17 cellular contexts compared by ENCODE assay signal in the genomic region with DNA sequence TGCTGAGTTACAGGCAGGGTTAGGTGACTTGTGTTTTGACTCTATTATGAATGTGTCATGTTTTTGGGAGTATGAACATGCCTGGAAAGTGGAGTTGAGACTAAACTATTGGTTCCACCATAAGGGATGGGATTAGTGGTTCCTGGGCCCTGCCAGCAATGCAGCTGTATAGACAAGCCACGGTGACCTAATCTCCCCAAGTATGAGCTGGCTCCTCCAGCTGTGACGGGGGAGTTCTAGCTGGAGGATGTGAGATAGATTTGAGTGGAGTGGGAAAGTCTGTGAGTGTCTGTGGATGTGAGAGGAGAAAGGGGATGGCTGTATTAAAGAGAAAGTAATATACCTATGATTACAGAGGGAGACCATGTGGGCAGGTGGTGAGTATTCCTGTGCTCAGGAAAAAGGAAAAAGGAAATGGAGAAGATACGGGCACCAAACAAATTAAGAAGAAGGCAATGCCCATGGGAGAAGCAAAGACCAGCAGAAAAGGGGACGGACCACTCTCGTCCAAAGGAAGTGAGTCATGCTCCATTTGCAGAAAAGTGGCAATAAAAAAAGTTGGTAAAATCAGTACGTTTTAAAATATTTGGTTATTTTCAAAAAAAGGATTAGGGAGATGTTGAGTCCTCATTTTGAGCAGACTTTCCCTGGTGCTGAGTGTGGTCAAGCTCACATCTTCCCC. TPM values are rescaled to one million over a fixed set of nuclear protein-coding genes. Genes with fewer than 3 reads are reported as not detected.
A peak's percentile ranks its signal among the peaks of the same experiment; 100 is the strongest.
DNase-seq lines count a peak whose midpoint lies in the region; ATAC-seq, FAIRE-seq and TF ChIP-seq lines count a peak whose summit lies in the region.
"Had no signal": no experiment of that assay in that cellular context is flagged by ENCODE, and none has a peak within 500 bp of the region (broad histone marks: within the 10 kb centered on the region; RNA-seq: fewer than 3 reads in every experiment).

No MANE protein-coding gene starts in this region.

- no peak for TF ChIP-seq RAD21 in K562 (CRISPR knock-in tag; conservative IDR thresholded peaks at IDR 0.05 in 1 of 2, IDR thresholded peaks at IDR 0.05 in 1 of 2)

- peak; percentile 29 for FAIRE-seq in K562 (lab: Jason Lieb, UNC)
- FAIRE-seq: GM18507, GM19239 had no signal

- H3K4me2 ChIP-seq in K562 (ENCODE audit: insufficient read depth, low read length): peak overlapping the region; percentile 38

- intact Hi-C loops in A673 (cut with micrococcal nuclease; ENCODE audit: unreplicated experiment) (no loop called here), K562 (cut with micrococcal nuclease) (no loop called here), mucosa of descending colon (cut with DNase I, micrococcal nuclease) (no loop called here)

- no peak for TF ChIP-seq POLR2A in K562 (conservative IDR thresholded peaks at IDR 0.05)

- in situ Hi-C loops in K562 (cut with MboI): no loop called here

- H3K4me3 ChIP-seq in A673 (ENCODE audit: low read depth, low read length, poor library complexity, severe bottlenecking): no peak overlapping the region
- no peak overlapping the region for H3K4me3 ChIP-seq in K562
- H3K4me3 ChIP-seq in mucosa of descending colon: no peak overlapping the region
- H3K4me3 ChIP-seq: transverse colon had no signal

- TF ChIP-seq EP300 in K562 (IDR thresholded peaks at IDR 0.05; ENCODE audit: low read length): no peak

- BruUV-seq in A673 (replicated peaks; lab: Mats Ljungman, UMichigan) (no TSS peak), K562 (replicated peaks; lab: Mats Ljungman, UMichigan) (no TSS peak)

- peak overlapping the region; percentile 42 for H2AFZ ChIP-seq in K562 (ENCODE audit: low read depth, low read length)

- no peaks in the 10 kb centered on the region for H3K9me1 ChIP-seq in K562 (ENCODE audit: control insufficient read depth, insufficient read depth, low read length)

- H3K79me2 ChIP-seq in K562 (ENCODE audit: control insufficient read depth, insufficient read depth, low read length): no peaks in the 10 kb centered on the region

- no peaks in the 10 kb centered on the region for H4K20me1 ChIP-seq in K562 (replicated peaks; ENCODE audit: control insufficient read depth, insufficient read depth, low read length)

- H3K27me3 ChIP-seq in A673 (replicated peaks; ENCODE audit: insufficient read depth, low read depth, low read length, poor library complexity): no peaks in the 10 kb centered on the region
- peaks cover under 1 to 5% of the 10 kb centered on the region in 2 experiments; a peak in 2 of 5 replicates for H3K27me3 ChIP-seq in K562 (ENCODE audit: control insufficient read depth in 2 of 2, insufficient read depth in 2 of 2, low read length in 2 of 2)
- H3K27me3 ChIP-seq: transverse colon had no signal

- POLR2A ChIA-PET in A673 (lab: Charles Lee; ENCODE audit: low non-redundant PET) (interaction anchor here (0.6 kb wide), 1 partner anchor 47 kb away, joined by 3 read pairs; no protein-coding TSS in a partner anchor), K562 (lab: Yijun Ruan, JAX) (interaction anchor here (0.6 to 2.0 kb wide), 3 partner anchors 10 to 83 kb away, joined by 3 to 10 read pairs (median 4); no protein-coding TSS in a partner anchor)

- no peak overlapping the region for H3K9ac ChIP-seq in K562 (ENCODE audit: insufficient read depth in 1 of 2, low read depth in 2 of 2, low read length in 2 of 2)

- TF ChIP-seq CTCF in A673 (conservative IDR thresholded peaks at IDR 0.05; ENCODE audit: low read depth, low read length) (no peak), K562 (IDR thresholded peaks at IDR 0.05 in 2 of 3, conservative IDR thresholded peaks at IDR 0.05 in 1 of 3; ENCODE audit: insufficient read depth in 2 of 3, low read depth in 1 of 3, low read length in 3 of 3) (no peak), mucosa of descending colon (IDR thresholded peaks at IDR 0.05) (no peak)

- WGBS in K562 (ENCODE audit: insufficient coverage, low coverage, missing lambda C conversion rate): 1% methylated on average over 6 of the region's 6 CpGs

- peaks cover 10% of the 10 kb centered on the region for H3K9me3 ChIP-seq in A673 (ENCODE audit: low read depth, low read length, poor library complexity, severe bottlenecking)
- no peaks in the 10 kb centered on the region for H3K9me3 ChIP-seq in K562 (replicated peaks; ENCODE audit: control insufficient read depth, insufficient read depth, low read depth, low read length)
- H3K9me3 ChIP-seq in mucosa of descending colon: no peaks in the 10 kb centered on the region
- H3K9me3 ChIP-seq: transverse colon had no signal

- H3K27ac ChIP-seq in A673 (ENCODE audit: low read depth, low read length, poor library complexity, severe bottlenecking) (peak overlapping the region; percentile 4), K562 (ENCODE audit: extremely low read depth, low read depth, low read length) (peak overlapping the region; percentile 31; the same call in 1 of the 3 replicates)
- H3K27ac ChIP-seq: transverse colon, VCaP had no signal

- CTCF ChIA-PET in A673 (lab: Charles Lee): no interaction called here
- CTCF ChIA-PET in K562 (lab: Yijun Ruan, JAX; ENCODE audit: low intra/inter-chr PET ratio): no interaction called here

- H3K4me1 ChIP-seq in A673 (ENCODE audit: insufficient read depth, low read length, poor library complexity, severe bottlenecking) (peaks cover 14% of the 10 kb centered on the region), K562 (replicated peaks in 1 of 2; ENCODE audit: control insufficient read depth in 2 of 2, insufficient read depth in 2 of 2, low read length in 2 of 2) (peaks cover 0 to 17% of the 10 kb centered on the region in 2 experiments; a peak in 3 of 5 replicates), mucosa of descending colon (ENCODE audit: low read depth) (no peaks in the 10 kb centered on the region)
- H3K4me1 ChIP-seq: transverse colon had no signal

- H3K36me3 ChIP-seq in A673 (ENCODE audit: insufficient read depth, low read length, poor library complexity, severe bottlenecking): no peaks in the 10 kb centered on the region
- no peaks in the 10 kb centered on the region for H3K36me3 ChIP-seq in K562 (ENCODE audit: control insufficient read depth, insufficient read depth, low read length)
- no peaks in the 10 kb centered on the region for H3K36me3 ChIP-seq in mucosa of descending colon (ENCODE audit: low read depth)
- H3K36me3 ChIP-seq: transverse colon had no signal

- DNase-seq in A673 (ENCODE audit: low spot score) (peak; percentile 84), HT1080 (ENCODE audit: low read depth) (peak; percentile 85), K562 (ENCODE audit: extremely low read depth in 1 of 4, low spot score in 3 of 4) (peak in 2 of 4 experiments; percentile 34 to 35), mucosa of descending colon (no peak), T-helper 2 cell (no peak), SK-N-DZ (ENCODE audit: low spot score) (no peak), HuH-7 (ENCODE audit: low spot score) (no peak), NCI-H1417 (lab: John Stamatoyannopoulos, UW) (no peak)
- DNase-seq: anterior cingulate cortex; natural killer cell; NCI-H1092 treated with DMSO at 0.1 percent for 48 hours; NCI-H2171 treated with DMSO at 0.1 percent for 48 hours; stimulated activated CD4-positive, alpha-beta T cell treated with anti-CD3 and anti-CD28 coated beads, Interleukin-4, amount 100 ng/mL, for 1 hour; transverse colon had no signal

- peak; percentile 47 for ATAC-seq in K562
- ATAC-seq in mucosa of descending colon: peak; percentile 40
- ATAC-seq: natural killer cell had no signal

TF ChIP-seq in K562, 482 proteins besides CTCF, POLR2A, EP300 and RAD21 (continues in another document):
- TF ChIP-seq ZBTB12 (CRISPR knock-in tag; IDR thresholded peaks at IDR 0.05) (0 out of 2 replicates have a peak, but pooled peaks have one; percentile 5), CEBPG (CRISPR knock-in tag; IDR thresholded peaks at IDR 0.05) (no peak), CEBPG (tag; conservative IDR thresholded peaks at IDR 0.05 in 1 of 2, IDR thresholded peaks at IDR 0.05 in 1 of 2) (no peak), TAL1 (IDR thresholded peaks at IDR 0.05) (peak; percentile 27; the same call in 1 of the 2 replicates), TCF3 (CRISPR knock-in tag; IDR thresholded peaks at IDR 0.05) (peak; percentile 22; the same call in 1 of the 2 replicates), CBFA2T3 (IDR thresholded peaks at IDR 0.05) (peak; percentile 69)

RNA-seq across cellular contexts. Expression of gene ICE1, which starts 48.3 kb away (rescaled TPM):
- 36.0 and 37.2 TPM in 2 replicates for total RNA-seq in A673 (2021)
- total RNA-seq in HT1080 (2014; rRNA removed; shearing (Covaris generic)): 31.5 and 38.1 TPM in 2 replicates
- 17.7 and 22.2 TPM in 2 replicates for polyA plus RNA-seq in HT1080 (2015; cell fraction: cytosol; rRNA removed)
- polyA plus RNA-seq in HT1080 (2015; cell fraction: nucleus; rRNA removed): 38.4 and 39.7 TPM in 2 replicates
- 19.3 and 80.1 TPM in 2 replicates for total RNA-seq in K562 (2011; cell fraction: chromatin; rRNA removed; ENCODE audit: low replicate concordance)
- 13.0 and 20.4 TPM in 2 replicates for total RNA-seq in K562 (2011; cell fraction: nucleolus; rRNA removed)
- total RNA-seq in K562 (2011; cell fraction: nucleoplasm; rRNA removed): 35.6 and 41.7 TPM in 2 replicates
- total RNA-seq in K562 (2014; rRNA removed): 19.1 and 21.3 TPM in 2 replicates
- total RNA-seq in K562 (2014; rRNA removed; fragmentation: Illumina TruSeq; extraction: Trizol): 40.9 and 44.6 TPM in 2 replicates
- total RNA-seq in K562 (2015; rRNA removed; fragmentation: Illumina TruSeq; extraction: Trizol): 46.1 and 47.4 TPM in 2 replicates
- total RNA-seq in K562 (2021): 31.3 and 33.2 TPM in 2 replicates
- polyA plus RNA-seq in K562 (2011; rRNA removed): 18.5 and 28.2 TPM in 2 replicates
- polyA plus RNA-seq in K562 (2011; cell fraction: cytosol; rRNA removed): 8.7 and 12.1 TPM in 2 replicates
- 25.9 and 29.4 TPM in 2 replicates for polyA plus RNA-seq in K562 (2011; cell fraction: nucleus; rRNA removed)
- polyA plus RNA-seq in K562 (2012): 12.7 and 17.1 TPM in 2 replicates
- polyA plus RNA-seq in K562 (2014; fragmentation: Illumina TruSeq; extraction: Trizol): 26.9 and 33.6 TPM in 2 replicates
- polyA plus RNA-seq in K562 (2014; fragmentation: Nextera tagmentation; extraction: Ambion mirVana): 1 to 10 TPM; 4.9 to 8.5 TPM
- 20.8 and 21.3 TPM in 2 replicates for polyA plus RNA-seq in K562 (2014; rRNA removed)
- polyA minus RNA-seq in K562 (2011; rRNA and poly(A)+ RNA removed): 75.3 and 75.8 TPM in 2 replicates
- 21.0 and 26.1 TPM in 2 replicates for polyA minus RNA-seq in K562 (2011; cell fraction: cytosol; rRNA and poly(A)+ RNA removed)
- 56.4 and 83.1 TPM in 2 replicates for polyA minus RNA-seq in K562 (2011; cell fraction: nucleus; rRNA and poly(A)+ RNA removed)
- total RNA-seq in mucosa of descending colon: 10 to 100 TPM; 16.9 to 30.7 (median 18.1) TPM
- 16.3 and 21.2 TPM in 2 replicates for polyA plus RNA-seq in SK-N-DZ (2014; cell fraction: cytosol; rRNA removed)
- polyA plus RNA-seq in SK-N-DZ (2014; cell fraction: nucleus; rRNA removed): 25.5 and 31.4 TPM in 2 replicates

Comparison
In these comparisons a context has a peak if more than half of its experiments do, and no peak if none do; other contexts are left out.
1. DNase-seq: peak in A673 (single experiment) and HT1080 (single experiment); none in mucosa of descending colon (0 of 3), T-helper 2 cell (0 of 5), SK-N-DZ (single experiment), HuH-7 (single experiment) and NCI-H1417 (0 of 3).